8 cellular contexts compared by ENCODE assay signal in the genomic region with DNA sequence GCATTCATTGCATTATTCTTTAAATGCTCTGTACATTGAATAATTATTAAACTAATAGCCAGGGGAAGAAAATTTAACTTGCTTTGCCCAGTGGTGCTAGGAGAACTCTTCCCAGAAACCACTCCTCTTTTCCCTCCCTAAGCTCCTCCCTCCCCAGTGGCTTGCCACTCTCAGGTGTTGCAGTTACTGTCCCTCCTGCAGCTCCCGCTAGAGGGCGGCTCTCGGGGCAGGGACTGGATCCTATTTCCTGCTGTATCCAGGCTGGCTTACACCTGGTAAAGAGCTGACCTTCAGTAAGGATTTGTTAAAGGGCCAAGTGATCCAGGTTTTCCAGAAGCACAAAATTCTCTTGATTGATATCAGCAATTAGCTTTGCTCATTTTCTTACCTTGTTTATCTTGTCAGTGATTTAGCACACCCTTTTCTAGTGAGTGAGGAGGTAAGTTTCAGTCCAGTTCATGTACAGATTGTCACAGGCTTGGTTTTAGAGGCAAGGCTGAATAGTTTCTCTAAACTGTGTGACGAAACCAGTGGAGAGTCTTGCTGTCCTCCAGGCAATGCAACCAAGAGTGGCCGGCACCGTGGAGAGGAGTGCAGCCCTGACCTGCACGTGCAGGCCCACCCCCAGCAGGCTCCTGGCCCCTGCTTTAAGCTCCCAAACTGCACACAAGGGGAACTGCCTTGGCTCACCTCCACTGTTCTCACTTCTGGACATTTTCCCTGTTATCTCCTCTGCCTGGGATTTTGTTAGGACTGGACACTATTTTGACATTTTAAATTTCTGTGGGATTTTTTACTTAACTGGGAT.
DNase-seq lines count a peak whose midpoint lies in the region; ATAC-seq and TF ChIP-seq lines count a peak whose summit lies in the region.

No MANE protein-coding gene starts in this region.

- H3K4me3 Mint-ChIP-seq in activated T-cell treated with anti-CD3 and anti-CD28 coated beads, Interleukin-2, amount 50 U/mL, for 72 hours: no peak overlapping the region
- H3K4me3 Mint-ChIP-seq in type B pancreatic cell: no peak overlapping the region

- WGBS in iPS DF 6.9 (ENCODE audit: insufficient coverage, insufficient read length): no CpG with 5 or more reads among the region's 7 CpGs

- peaks cover 0 to 3% of the 10 kb centered on the region in 2 donors for H3K9me3 Mint-ChIP-seq in activated T-cell treated with anti-CD3 and anti-CD28 coated beads, Interleukin-2, amount 50 U/mL, for 72 hours
- H3K9me3 Mint-ChIP-seq in type B pancreatic cell: no peaks in the 10 kb centered on the region

- no peaks in the 10 kb centered on the region for H3K27me3 Mint-ChIP-seq in activated T-cell treated with anti-CD3 and anti-CD28 coated beads, Interleukin-2, amount 50 U/mL, for 72 hours (ENCODE audit: low read depth)
- H3K27me3 Mint-ChIP-seq in type B pancreatic cell: peaks cover 15% of the 10 kb centered on the region

- no peaks in the 10 kb centered on the region for H3K27me3 ChIP-seq in iPS DF 6.9 (ENCODE audit: control insufficient read depth, insufficient read depth, low read length)

- H3K4me3 ChIP-seq in AG10803 (ENCODE audit: low read length): no peak overlapping the region
- no peak overlapping the region for H3K4me3 ChIP-seq in iPS DF 6.9 (ENCODE audit: low read length)

- no peak overlapping the region for H3K27ac Mint-ChIP-seq in activated T-cell treated with anti-CD3 and anti-CD28 coated beads, Interleukin-2, amount 50 U/mL, for 72 hours
- peak overlapping the region; percentile 72 for H3K27ac Mint-ChIP-seq in type B pancreatic cell

- H3K36me3 ChIP-seq in iPS DF 6.9 (ENCODE audit: control insufficient read depth, insufficient read depth, low read length): no peaks in the 10 kb centered on the region

- H3K27ac ChIP-seq in iPS DF 6.9 (ENCODE audit: low read length): no peak overlapping the region

- TF ChIP-seq CTCF in AG10803 (conservative IDR thresholded peaks at IDR 0.05; ENCODE audit: low read length): peak; percentile 53
- peak; percentile 78 for TF ChIP-seq CTCF in type B pancreatic cell (conservative IDR thresholded peaks at IDR 0.05)

- H3K36me3 Mint-ChIP-seq in activated T-cell treated with anti-CD3 and anti-CD28 coated beads, Interleukin-2, amount 50 U/mL, for 72 hours (ENCODE audit: insufficient read depth in 2 of 2): no peaks in the 10 kb centered on the region
- no peaks in the 10 kb centered on the region for H3K36me3 Mint-ChIP-seq in type B pancreatic cell

- H3K9me3 ChIP-seq in iPS DF 6.9 (ENCODE audit: control insufficient read depth, insufficient read depth, low read length): no peaks in the 10 kb centered on the region

- DNase-seq in AG10803 (ENCODE audit: low read depth) (no peak), NCI-H2171 (lab: John Stamatoyannopoulos, UW) (peak; percentile 33), iPS DF 6.9 (ENCODE audit: low read depth, low spot score) (peak; percentile 74), type B pancreatic cell (ENCODE audit: extremely low spot score, unreplicated experiment) (peak; percentile 76)
- DNase-seq in activated T-cell treated with anti-CD3 and anti-CD28 coated beads, Interleukin-2, amount 50 U/mL, for 72 hours: peak; percentile 8 to 17

- no peaks in the 10 kb centered on the region for H3K4me1 Mint-ChIP-seq in activated T-cell treated with anti-CD3 and anti-CD28 coated beads, Interleukin-2, amount 50 U/mL, for 72 hours (ENCODE audit: low read depth)
- H3K4me1 Mint-ChIP-seq in type B pancreatic cell (ENCODE audit: unreplicated experiment): peaks cover 46% of the 10 kb centered on the region

- peak; percentile 67 for ATAC-seq in GM18508 (IDR thresholded peaks at IDR 0.05; ENCODE audit: insufficient read depth, unreplicated experiment)
- ATAC-seq in HG02973 (IDR thresholded peaks at IDR 0.05; ENCODE audit: unreplicated experiment): peak; percentile 83
- ATAC-seq in activated T-cell treated with anti-CD3 and anti-CD28 coated beads, Interleukin-2, amount 50 U/mL, for 72 hours (replicated peaks in 1 of 2): peak in 1 of 2 donors; percentile 52
- no peak for ATAC-seq in HG03045 (IDR thresholded peaks at IDR 0.05; ENCODE audit: unreplicated experiment)

- H3K4me1 ChIP-seq in iPS DF 6.9 (ENCODE audit: control insufficient read depth, insufficient read depth, low read length): peaks cover 5% of the 10 kb centered on the region; the same call in 1 of the 2 replicates
